Comparison of ENCODE assay signal across 8 cellular contexts in the genomic region with DNA sequence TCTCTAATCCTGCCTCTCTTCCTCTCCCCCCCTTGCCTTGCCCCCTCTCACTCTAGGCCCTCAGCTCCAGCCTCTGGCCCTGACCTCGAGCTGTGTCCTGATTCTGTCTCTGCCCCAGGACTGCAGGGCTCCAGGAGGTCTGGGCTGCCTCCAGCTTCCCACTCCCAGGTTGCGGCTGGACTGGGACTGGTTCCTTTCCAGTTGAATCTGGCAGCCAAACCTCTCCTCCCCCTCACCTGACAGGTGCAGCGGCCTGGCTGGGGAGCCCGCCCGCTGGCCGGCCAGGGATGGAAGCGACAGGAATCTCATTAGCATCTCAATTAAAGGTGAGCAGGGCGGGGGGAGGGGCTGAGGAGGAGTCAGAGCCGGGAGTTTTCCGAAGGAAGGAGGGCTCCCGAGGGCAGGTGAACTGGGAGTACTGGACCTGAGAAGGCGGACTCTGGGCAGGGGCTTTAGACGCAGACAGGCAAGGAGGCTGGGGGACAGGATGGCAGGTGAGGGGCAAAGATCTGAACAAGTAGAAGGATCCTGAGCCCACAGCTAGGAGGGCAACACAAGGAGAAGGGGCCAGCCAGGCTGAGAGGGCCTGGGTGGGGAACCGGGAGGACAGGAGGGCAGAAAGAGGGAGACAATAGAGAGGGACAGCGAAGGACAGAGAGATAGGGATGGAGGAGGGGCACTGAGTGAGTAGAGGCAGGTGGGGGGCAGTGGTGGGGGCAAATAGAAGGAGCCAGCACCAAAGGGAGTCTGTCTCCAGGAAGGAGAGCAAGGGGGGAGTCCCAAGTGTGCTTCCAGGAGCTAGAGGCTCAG. TPM values are rescaled to one million over a fixed set of nuclear protein-coding genes. Genes with fewer than 3 reads are reported as not detected.
A peak's percentile ranks its signal among the peaks of the same experiment; 100 is the strongest.
DNase-seq lines count a peak whose midpoint lies in the region; ATAC-seq and TF ChIP-seq lines count a peak whose summit lies in the region.

A gene (minus strand): TSS at position 295 of the 810 bp plus-strand sequence. CDS start 780 bp downstream, outside the sequence.

- H3K4me3 ChIP-seq in epithelial cell of proximal tubule (ENCODE audit: low read depth, low read length) (peak within 1 kb of the TSS; percentile 87), parathyroid adenoma (ENCODE audit: low read depth, low read length) (peak within 1 kb of the TSS; percentile 31)

- H3K27ac ChIP-seq in parathyroid adenoma: peak within 1 kb of the TSS; percentile 98

- H3K4me1 ChIP-seq in parathyroid adenoma: peaks cover 39% of the 10 kb centered on the region

- no peaks in the 10 kb centered on the region for H3K27me3 ChIP-seq in parathyroid adenoma (ENCODE audit: control insufficient read depth, insufficient read depth, low read length)

- H3K4me2 ChIP-seq in parathyroid adenoma (ENCODE audit: low read length): peak within 1 kb of the TSS; percentile 25

- H3K9me3 ChIP-seq in parathyroid adenoma (ENCODE audit: control insufficient read depth, low read length): no peaks in the 10 kb centered on the region

- DNase-seq in DMS79 treated with DMSO at 0.1 percent for 48 hours (lab: John Stamatoyannopoulos, UW): peak; percentile 71
- peak; percentile 78 for DNase-seq in NCI-H510A (lab: John Stamatoyannopoulos, UW)
- no peak for DNase-seq in epithelial cell of proximal tubule (ENCODE audit: low read depth)
- DNase-seq in dedifferentiated amniotic fluid mesenchymal stem cell (ENCODE audit: extremely low spot score): no peak
- DNase-seq in activated CD8-positive, alpha-beta memory T cell treated with anti-CD3 and anti-CD28 coated beads, Interleukin-2, amount 50 U/mL, for 4 hours: no peak
- no peak for DNase-seq in RPMI8226

- H3K36me3 ChIP-seq in parathyroid adenoma (ENCODE audit: control insufficient read depth, insufficient read depth, low read length): no peaks in the 10 kb centered on the region

- H3K9ac ChIP-seq in parathyroid adenoma: peak within 1 kb of the TSS; percentile 38

- TF ChIP-seq CTCF in epithelial cell of proximal tubule (conservative IDR thresholded peaks at IDR 0.05; ENCODE audit: low read depth, low read length) (no peak), parathyroid adenoma (IDR thresholded peaks at IDR 0.05) (no peak)

- H3K79me2 ChIP-seq in parathyroid adenoma: peaks cover 7% of the 10 kb centered on the region

- H2AFZ ChIP-seq in parathyroid adenoma: peak within 1 kb of the TSS; percentile 73

- no peak for ATAC-seq in HG03571 (IDR thresholded peaks at IDR 0.05; ENCODE audit: unreplicated experiment)

RNA-seq across cellular contexts. Expression of the gene that starts here (rescaled TPM):
- total RNA-seq in epithelial cell of proximal tubule: 15.6 and 52.2 TPM in 2 replicates

Comparison
In these comparisons a context has a peak if more than half of its experiments do, and no peak if none do; other contexts are left out.
1. DNase-seq: peak in DMS79 treated with DMSO at 0.1 percent for 48 hours (single experiment) and NCI-H510A (single experiment); none in epithelial cell of proximal tubule (single experiment), dedifferentiated amniotic fluid mesenchymal stem cell (single experiment), activated CD8-positive, alpha-beta memory T cell treated with anti-CD3 and anti-CD28 coated beads, Interleukin-2, amount 50 U/mL, for 4 hours (single experiment) and RPMI8226 (single experiment).